In the genomic region with DNA sequence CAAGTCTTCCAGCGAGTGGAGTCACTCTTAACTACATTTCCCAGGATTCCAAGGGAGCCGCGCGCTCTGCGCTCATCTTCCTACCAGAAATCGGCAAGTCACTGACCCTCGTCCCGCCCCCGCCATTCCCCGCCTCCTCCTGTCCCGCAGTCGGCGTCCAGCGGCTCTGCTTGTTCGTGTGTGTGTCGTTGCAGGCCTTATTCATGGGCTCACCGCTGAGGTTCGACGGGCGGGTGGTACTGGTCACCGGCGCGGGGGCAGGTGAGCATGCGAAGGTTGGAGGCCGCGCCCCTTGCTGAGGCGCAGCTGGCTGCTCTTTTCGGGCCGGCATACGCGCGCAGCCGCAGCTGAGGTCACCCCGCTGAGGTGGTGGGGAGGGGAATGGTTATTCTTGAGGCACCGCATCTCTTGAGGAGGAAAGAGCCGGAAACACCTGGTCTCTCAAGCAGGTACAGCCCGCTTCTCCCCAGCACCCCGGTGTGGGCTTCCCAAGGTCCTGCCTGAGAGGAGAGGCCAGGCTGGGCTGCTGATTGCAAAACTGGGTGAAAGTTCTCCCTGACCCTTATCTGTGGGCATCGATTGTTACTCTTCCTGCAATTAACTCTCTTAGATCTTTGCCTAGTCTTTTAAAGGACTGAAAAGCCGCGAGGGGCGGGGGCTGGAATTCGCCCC, we compare ENCODE assay signal across 8 cellular contexts. TPM values are rescaled to one million over a fixed set of nuclear protein-coding genes. Genes with fewer than 3 reads are reported as not detected.
DNase-seq lines count a peak whose midpoint lies in the region; ATAC-seq, FAIRE-seq and TF ChIP-seq lines count a peak whose summit lies in the region.

A gene with protein sequence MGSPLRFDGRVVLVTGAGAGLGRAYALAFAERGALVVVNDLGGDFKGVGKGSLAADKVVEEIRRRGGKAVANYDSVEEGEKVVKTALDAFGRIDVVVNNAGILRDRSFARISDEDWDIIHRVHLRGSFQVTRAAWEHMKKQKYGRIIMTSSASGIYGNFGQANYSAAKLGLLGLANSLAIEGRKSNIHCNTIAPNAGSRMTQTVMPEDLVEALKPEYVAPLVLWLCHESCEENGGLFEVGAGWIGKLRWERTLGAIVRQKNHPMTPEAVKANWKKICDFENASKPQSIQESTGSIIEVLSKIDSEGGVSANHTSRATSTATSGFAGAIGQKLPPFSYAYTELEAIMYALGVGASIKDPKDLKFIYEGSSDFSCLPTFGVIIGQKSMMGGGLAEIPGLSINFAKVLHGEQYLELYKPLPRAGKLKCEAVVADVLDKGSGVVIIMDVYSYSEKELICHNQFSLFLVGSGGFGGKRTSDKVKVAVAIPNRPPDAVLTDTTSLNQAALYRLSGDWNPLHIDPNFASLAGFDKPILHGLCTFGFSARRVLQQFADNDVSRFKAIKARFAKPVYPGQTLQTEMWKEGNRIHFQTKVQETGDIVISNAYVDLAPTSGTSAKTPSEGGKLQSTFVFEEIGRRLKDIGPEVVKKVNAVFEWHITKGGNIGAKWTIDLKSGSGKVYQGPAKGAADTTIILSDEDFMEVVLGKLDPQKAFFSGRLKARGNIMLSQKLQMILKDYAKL (plus strand): TSS at position 125 of the 672 bp plus-strand sequence. CDS start 79 bp downstream, at position 204.

- peak within 1 kb of the TSS; percentile 92 to 97 (median 95) for H3K4me3 Mint-ChIP-seq in immature natural killer cell

- H3K27ac Mint-ChIP-seq in immature natural killer cell: peak within 1 kb of the TSS; percentile 75 to 92 (median 86)

- ATAC-seq in GM18870 (IDR thresholded peaks at IDR 0.05; ENCODE audit: unreplicated experiment) (peak; percentile 93), HG03135 (IDR thresholded peaks at IDR 0.05; ENCODE audit: unreplicated experiment) (peak; percentile 98)

- H3K4me3 ChIP-seq in WI38 (ENCODE audit: low read depth, low read length) (peak within 1 kb of the TSS; percentile 95), bronchial epithelial cell (ENCODE audit: low read depth, low read length) (peak within 1 kb of the TSS; percentile 89)

- DNase-seq in ACHN (peak; percentile 84), NCI-H2196 treated with DMSO at 0.1 percent for 48 hours (lab: John Stamatoyannopoulos, UW; ENCODE audit: unreplicated experiment) (peak; percentile 82), bronchial epithelial cell (ENCODE audit: low read depth) (peak; percentile 85), immature natural killer cell (peak; percentile 73 to 77 (median 75)), smooth muscle cell of the brain vasculature (ENCODE audit: low read depth, low spot score) (peak; percentile 77)

- H3K4me1 Mint-ChIP-seq in immature natural killer cell: peaks cover 18 to 30% of the 10 kb centered on the region in 2 donors

- peaks cover 5 to 13% (median 7%) of the 10 kb centered on the region in 3 donors for H3K27me3 Mint-ChIP-seq in immature natural killer cell (ENCODE audit: low read depth in 3 of 3)

- no peak for FAIRE-seq in bronchial epithelial cell (lab: Jason Lieb, UNC)

- peaks cover 1% of the 10 kb centered on the region for H3K36me3 ChIP-seq in bronchial epithelial cell (ENCODE audit: control insufficient read depth, insufficient read depth, low read length)

- peaks cover 0 to 9% (median 8%) of the 10 kb centered on the region in 3 donors for H3K36me3 Mint-ChIP-seq in immature natural killer cell

- in situ Hi-C loops in ACHN (cut with HindIII; ENCODE audit: low pct_ligation_motif_present, low pct_unique_long_range_greater_than_20kb, low sequenced_read_pairs): no loop called here

- TF ChIP-seq CTCF in WI38 (IDR thresholded peaks at IDR 0.05; ENCODE audit: low read depth, low read length) (no peak), bronchial epithelial cell (IDR thresholded peaks at IDR 0.05; ENCODE audit: insufficient read depth, low read length, severe bottlenecking) (no peak)

- no peaks in the 10 kb centered on the region for H3K9me3 Mint-ChIP-seq in immature natural killer cell

- no peaks in the 10 kb centered on the region for H3K27me3 ChIP-seq in bronchial epithelial cell (ENCODE audit: control insufficient read depth, insufficient read depth, low read length)

RNA-seq across cellular contexts. Expression of the gene that starts here (rescaled TPM):
- total RNA-seq in bronchial epithelial cell: 115 and 129 TPM in 2 replicates
- polyA plus RNA-seq in immature natural killer cell: 100 to 1,000 TPM in 1 of 3 donors, 10 to 100 TPM in 2; 52.6 to 108 (median 57.1) TPM

Comparison
In these comparisons a context has a peak if more than half of its experiments do, and no peak if none do; other contexts are left out.
1. Peak in every context shown above with its lines: DNase-seq, ATAC-seq and H3K4me3 ChIP-seq.